12 cellular contexts compared by ENCODE assay signal in the genomic region with DNA sequence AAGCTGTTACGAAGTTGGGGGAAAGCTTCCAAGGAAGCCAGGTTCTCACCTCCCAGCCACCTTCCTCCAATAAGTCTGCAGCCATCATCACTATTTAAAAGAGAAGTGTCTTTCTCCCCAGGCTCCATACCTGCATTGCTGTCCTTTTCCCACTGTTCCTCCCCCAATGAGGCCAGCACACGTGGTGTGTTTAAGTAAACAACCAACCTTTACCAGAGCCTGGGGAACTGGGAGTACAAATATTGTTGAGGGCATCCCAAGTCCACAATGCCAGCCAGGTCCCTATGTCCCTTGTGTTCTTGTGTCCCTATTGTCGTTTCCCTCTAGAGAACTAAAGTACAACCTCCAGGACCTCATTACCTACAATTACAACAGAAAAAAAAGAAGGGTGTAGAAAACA. TPM values are rescaled to one million over a fixed set of nuclear protein-coding genes. Genes with fewer than 3 reads are reported as not detected.
DNase-seq lines count a peak whose midpoint lies in the region.
"Had no signal": no experiment of that assay in that cellular context is flagged by ENCODE, and none has a peak within 500 bp of the region (broad histone marks: within the 10 kb centered on the region; RNA-seq: fewer than 3 reads in every experiment).

No MANE protein-coding gene starts in this region.

- H3K9me3 ChIP-seq in BLaER1, result no peaks in the 10 kb centered on the region
- no peaks in the 10 kb centered on the region for H3K9me3 ChIP-seq in muscle layer of duodenum (ENCODE audit: control insufficient read depth in 1 of 2, low read length in 2 of 2)
- H3K9me3 ChIP-seq in HAP-1, result no peaks in the 10 kb centered on the region

- peaks cover 94% of the 10 kb centered on the region for H4K20me1 ChIP-seq in BLaER1

- H3K36me3 ChIP-seq in BLaER1, result 0 out of 2 replicates have a peak, but pooled peaks cover 11% of the 10 kb centered on the region
- peaks cover 0 to 10% of the 10 kb centered on the region in 2 donors for H3K36me3 ChIP-seq in muscle layer of duodenum (ENCODE audit: control insufficient read depth in 1 of 2, insufficient read depth in 2 of 2, low read length in 2 of 2)
- no peaks in the 10 kb centered on the region for H3K36me3 ChIP-seq in HAP-1 (replicated peaks)

- no peak overlapping the region for H3K9ac ChIP-seq in BLaER1

- H3K36me3 Mint-ChIP-seq in activated T-helper 2 cell treated with anti-CD3 and anti-CD28 coated beads, Interferon-gamma antibody, Interleukin-2, Interleukin-4, amounts not matched to agents 10 μg/mL and 5 μg/mL and 100 μg/mL, durations not matched to agents 14 hours and 24 hours and 36 hours (ENCODE audit: low read depth), result peaks cover 3% of the 10 kb centered on the region

- intact Hi-C loops in activated T-helper 2 cell treated with anti-CD3 and anti-CD28 coated beads, Interferon-gamma antibody, Interleukin-2, Interleukin-4, amounts not matched to agents 10 μg/mL and 5 μg/mL and 100 μg/mL, durations not matched to agents 14 hours and 24 hours and 36 hours (cut with micrococcal nuclease), result loop anchor here (2.0 kb wide), 2 partner anchors 21 to 61 kb away; no protein-coding TSS in a partner anchor

- peaks cover 54% of the 10 kb centered on the region for H3K4me1 Mint-ChIP-seq in activated T-helper 2 cell treated with anti-CD3 and anti-CD28 coated beads, Interferon-gamma antibody, Interleukin-2, Interleukin-4, amounts not matched to agents 10 μg/mL and 5 μg/mL and 100 μg/mL, durations not matched to agents 14 hours and 24 hours and 36 hours (ENCODE audit: low read depth)

- H3K27ac Mint-ChIP-seq in activated T-helper 2 cell treated with anti-CD3 and anti-CD28 coated beads, Interferon-gamma antibody, Interleukin-2, Interleukin-4, amounts not matched to agents 10 μg/mL and 5 μg/mL and 100 μg/mL, durations not matched to agents 14 hours and 24 hours and 36 hours, result peak overlapping the region; percentile 70

- no peaks in the 10 kb centered on the region for H3K9me3 Mint-ChIP-seq in activated T-helper 2 cell treated with anti-CD3 and anti-CD28 coated beads, Interferon-gamma antibody, Interleukin-2, Interleukin-4, amounts not matched to agents 10 μg/mL and 5 μg/mL and 100 μg/mL, durations not matched to agents 14 hours and 24 hours and 36 hours

- no peak overlapping the region for H3K4me3 ChIP-seq in BLaER1
- no peak overlapping the region for H3K4me3 ChIP-seq in muscle layer of duodenum (ENCODE audit: low read depth in 1 of 2, low read length in 2 of 2)
- H3K4me3 ChIP-seq in HAP-1, result no peak overlapping the region

- H3K27me3 Mint-ChIP-seq in activated T-helper 2 cell treated with anti-CD3 and anti-CD28 coated beads, Interferon-gamma antibody, Interleukin-2, Interleukin-4, amounts not matched to agents 10 μg/mL and 5 μg/mL and 100 μg/mL, durations not matched to agents 14 hours and 24 hours and 36 hours (ENCODE audit: low read depth), result no peaks in the 10 kb centered on the region

- H3K27ac ChIP-seq in BLaER1 (peak overlapping the region; percentile 98), muscle layer of duodenum (ENCODE audit: low read length) (peak overlapping the region; percentile 14)

- in situ Hi-C loops in HAP-1 (cut with MboI; ENCODE audit: low sequenced_read_pairs), result no loop called here

- peak; percentile 62 for DNase-seq in DMS53 treated with DMSO at 0.1 percent for 48 hours (lab: John Stamatoyannopoulos, UW; ENCODE audit: unreplicated experiment)
- DNase-seq in activated T-helper 2 cell treated with anti-CD3 and anti-CD28 coated beads, Interferon-gamma antibody, Interleukin-2, Interleukin-4, amounts not matched to agents 10 μg/mL and 5 μg/mL and 100 μg/mL, durations not matched to agents 14 hours and 24 hours and 36 hours (ENCODE audit: low spot score), result no peak
- no peak for DNase-seq in stimulated activated CD4-positive, alpha-beta T cell treated with anti-CD3 and anti-CD28 coated beads, Interleukin-4, amount 100 ng/mL, for 24 hours
- DNase-seq in pons (ENCODE audit: low spot score), result no peak
- DNase-seq in inferior parietal cortex (ENCODE audit: extremely low spot score), result no peak
- DNase-seq in HAP-1 (ENCODE audit: low spot score in 2 of 2), result no peak
- DNase-seq: amygdala; kidney glomerular epithelial cell; NCI-H2171; stimulated activated naive CD4-positive, alpha-beta T cell treated with Interleukin-2 at 50 U/mL for 16 hours had no signal

- peak overlapping the region; percentile 99 for H3K4me2 ChIP-seq in BLaER1

- no peak overlapping the region for H3K4me3 Mint-ChIP-seq in activated T-helper 2 cell treated with anti-CD3 and anti-CD28 coated beads, Interferon-gamma antibody, Interleukin-2, Interleukin-4, amounts not matched to agents 10 μg/mL and 5 μg/mL and 100 μg/mL, durations not matched to agents 14 hours and 24 hours and 36 hours (ENCODE audit: low read depth)

- H3K27me3 ChIP-seq in BLaER1, result no peaks in the 10 kb centered on the region
- H3K27me3 ChIP-seq in muscle layer of duodenum (ENCODE audit: low read depth, low read length), result no peaks in the 10 kb centered on the region
- no peaks in the 10 kb centered on the region for H3K27me3 ChIP-seq in HAP-1 (ENCODE audit: low read depth)

- H3K4me1 ChIP-seq in BLaER1 (peaks cover 88% of the 10 kb centered on the region), muscle layer of duodenum (ENCODE audit: control insufficient read depth in 1 of 2, insufficient read depth in 2 of 2, low read length in 2 of 2) (peaks cover 49 to 53% of the 10 kb centered on the region in 2 donors), HAP-1 (peaks cover 9% of the 10 kb centered on the region)

RNA-seq across cellular contexts. Expression of gene PNMA1, which starts 49.2 kb away (rescaled TPM):
- 30.1 and 32.1 TPM in 2 replicates for total RNA-seq in activated T-helper 2 cell treated with anti-CD3 and anti-CD28 coated beads, Interferon-gamma antibody, Interleukin-2, Interleukin-4, amounts not matched to agents 10 μg/mL and 5 μg/mL and 100 μg/mL, durations not matched to agents 14 hours and 24 hours and 36 hours
